In genomic region chr5:140115186-140115500, GRCh38 we compare ENCODE assay signal across 1 cellular context.
TF ChIP-seq lines count a peak whose summit lies in the region.

No MANE protein-coding gene starts in this region.

TF ChIP-seq in HepG2, 621 proteins besides CTCF, POLR2A, EP300 and RAD21:
- TF ChIP-seq GATAD1 (CRISPR knock-in tag; IDR thresholded peaks at IDR 0.05) (no peak), ZNF768 (CRISPR knock-in tag; IDR thresholded peaks at IDR 0.05) (no peak), HMGA1 (CRISPR knock-in tag; conservative IDR thresholded peaks at IDR 0.05) (no peak), ZNF614 (CRISPR knock-in tag; IDR thresholded peaks at IDR 0.05; ENCODE audit: borderline replicate concordance) (no peak), ZNF567 (CRISPR knock-in tag; IDR thresholded peaks at IDR 0.05; ENCODE audit: borderline replicate concordance) (no peak), ZNF282 (IDR thresholded peaks at IDR 0.05; ENCODE audit: partially characterized antibody) (no peak), ZNF354B (CRISPR knock-in tag; IDR thresholded peaks at IDR 0.05) (no peak), DBP (CRISPR knock-in tag; IDR thresholded peaks at IDR 0.05; ENCODE audit: not compliant biosample characterization) (no peak), ZNF383 (CRISPR knock-in tag; IDR thresholded peaks at IDR 0.05; ENCODE audit: borderline replicate concordance) (no peak)
